In the genomic region with DNA sequence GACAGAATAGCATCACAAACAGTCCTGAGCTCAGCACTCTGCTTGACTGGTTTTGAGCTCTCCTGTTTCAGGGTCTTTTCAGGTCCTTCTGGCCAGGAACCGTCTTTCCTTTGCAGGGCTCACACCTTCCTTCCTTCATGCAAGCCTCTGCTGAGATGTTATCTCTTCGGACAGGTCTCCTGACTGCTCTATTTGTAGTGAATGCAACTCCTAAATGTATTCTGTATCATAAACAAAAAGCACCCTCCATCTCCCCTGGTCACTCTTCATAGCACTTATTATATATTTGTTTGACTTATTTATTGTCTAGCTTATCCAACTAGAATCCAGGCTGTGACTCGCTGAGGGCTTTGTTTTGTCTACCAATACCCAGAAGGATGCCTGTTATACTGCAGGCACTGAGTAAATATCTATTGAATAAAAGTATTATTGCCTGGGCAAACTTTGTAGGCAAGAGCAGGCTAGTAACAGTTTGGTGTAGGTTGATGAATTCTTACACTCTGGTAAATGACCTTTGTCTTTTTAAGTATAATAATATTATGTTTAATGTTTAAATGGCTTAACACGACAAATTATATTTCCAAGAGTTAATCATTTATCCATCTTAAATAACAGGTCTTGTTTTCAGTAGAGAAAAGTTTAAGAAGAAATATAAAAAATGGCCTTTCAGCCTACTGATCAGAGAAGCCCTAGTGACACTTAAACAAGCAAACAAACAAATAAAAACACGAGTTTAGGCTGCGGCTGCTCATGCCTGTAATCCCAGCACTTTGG, we compare ENCODE assay signal across 1 cellular context.
TF ChIP-seq lines count a peak whose summit lies in the region.

No MANE protein-coding gene starts in this region.

TF ChIP-seq in GM23338, 12 proteins besides CTCF, POLR2A, EP300 and RAD21 (continued from another document):
- TF ChIP-seq, protein P1, sequence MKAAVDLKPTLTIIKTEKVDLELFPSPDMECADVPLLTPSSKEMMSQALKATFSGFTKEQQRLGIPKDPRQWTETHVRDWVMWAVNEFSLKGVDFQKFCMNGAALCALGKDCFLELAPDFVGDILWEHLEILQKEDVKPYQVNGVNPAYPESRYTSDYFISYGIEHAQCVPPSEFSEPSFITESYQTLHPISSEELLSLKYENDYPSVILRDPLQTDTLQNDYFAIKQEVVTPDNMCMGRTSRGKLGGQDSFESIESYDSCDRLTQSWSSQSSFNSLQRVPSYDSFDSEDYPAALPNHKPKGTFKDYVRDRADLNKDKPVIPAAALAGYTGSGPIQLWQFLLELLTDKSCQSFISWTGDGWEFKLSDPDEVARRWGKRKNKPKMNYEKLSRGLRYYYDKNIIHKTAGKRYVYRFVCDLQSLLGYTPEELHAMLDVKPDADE (IDR thresholded peaks at IDR 0.05) = no peak
- TF ChIP-seq NANOG (IDR thresholded peaks at IDR 0.05; ENCODE audit: borderline replicate concordance) (no peak), EZH2phosphoT487 (IDR thresholded peaks at IDR 0.05; ENCODE audit: unreplicated experiment) (no peak), STAT1 (IDR thresholded peaks at IDR 0.05; ENCODE audit: unreplicated experiment) (no peak), CREB1 (CRISPR knock-in tag; IDR thresholded peaks at IDR 0.05; ENCODE audit: low read depth) (no peak), ZNF114 (CRISPR knock-in tag; IDR thresholded peaks at IDR 0.05) (no peak), POLR2AphosphoS5 (IDR thresholded peaks at IDR 0.05; ENCODE audit: low read depth) (no peak), JUNB (IDR thresholded peaks at IDR 0.05; ENCODE audit: unreplicated experiment) (no peak), ZNF331 (CRISPR knock-in tag; IDR thresholded peaks at IDR 0.05; ENCODE audit: low read depth) (no peak)
- TF ChIP-seq, protein P2, sequence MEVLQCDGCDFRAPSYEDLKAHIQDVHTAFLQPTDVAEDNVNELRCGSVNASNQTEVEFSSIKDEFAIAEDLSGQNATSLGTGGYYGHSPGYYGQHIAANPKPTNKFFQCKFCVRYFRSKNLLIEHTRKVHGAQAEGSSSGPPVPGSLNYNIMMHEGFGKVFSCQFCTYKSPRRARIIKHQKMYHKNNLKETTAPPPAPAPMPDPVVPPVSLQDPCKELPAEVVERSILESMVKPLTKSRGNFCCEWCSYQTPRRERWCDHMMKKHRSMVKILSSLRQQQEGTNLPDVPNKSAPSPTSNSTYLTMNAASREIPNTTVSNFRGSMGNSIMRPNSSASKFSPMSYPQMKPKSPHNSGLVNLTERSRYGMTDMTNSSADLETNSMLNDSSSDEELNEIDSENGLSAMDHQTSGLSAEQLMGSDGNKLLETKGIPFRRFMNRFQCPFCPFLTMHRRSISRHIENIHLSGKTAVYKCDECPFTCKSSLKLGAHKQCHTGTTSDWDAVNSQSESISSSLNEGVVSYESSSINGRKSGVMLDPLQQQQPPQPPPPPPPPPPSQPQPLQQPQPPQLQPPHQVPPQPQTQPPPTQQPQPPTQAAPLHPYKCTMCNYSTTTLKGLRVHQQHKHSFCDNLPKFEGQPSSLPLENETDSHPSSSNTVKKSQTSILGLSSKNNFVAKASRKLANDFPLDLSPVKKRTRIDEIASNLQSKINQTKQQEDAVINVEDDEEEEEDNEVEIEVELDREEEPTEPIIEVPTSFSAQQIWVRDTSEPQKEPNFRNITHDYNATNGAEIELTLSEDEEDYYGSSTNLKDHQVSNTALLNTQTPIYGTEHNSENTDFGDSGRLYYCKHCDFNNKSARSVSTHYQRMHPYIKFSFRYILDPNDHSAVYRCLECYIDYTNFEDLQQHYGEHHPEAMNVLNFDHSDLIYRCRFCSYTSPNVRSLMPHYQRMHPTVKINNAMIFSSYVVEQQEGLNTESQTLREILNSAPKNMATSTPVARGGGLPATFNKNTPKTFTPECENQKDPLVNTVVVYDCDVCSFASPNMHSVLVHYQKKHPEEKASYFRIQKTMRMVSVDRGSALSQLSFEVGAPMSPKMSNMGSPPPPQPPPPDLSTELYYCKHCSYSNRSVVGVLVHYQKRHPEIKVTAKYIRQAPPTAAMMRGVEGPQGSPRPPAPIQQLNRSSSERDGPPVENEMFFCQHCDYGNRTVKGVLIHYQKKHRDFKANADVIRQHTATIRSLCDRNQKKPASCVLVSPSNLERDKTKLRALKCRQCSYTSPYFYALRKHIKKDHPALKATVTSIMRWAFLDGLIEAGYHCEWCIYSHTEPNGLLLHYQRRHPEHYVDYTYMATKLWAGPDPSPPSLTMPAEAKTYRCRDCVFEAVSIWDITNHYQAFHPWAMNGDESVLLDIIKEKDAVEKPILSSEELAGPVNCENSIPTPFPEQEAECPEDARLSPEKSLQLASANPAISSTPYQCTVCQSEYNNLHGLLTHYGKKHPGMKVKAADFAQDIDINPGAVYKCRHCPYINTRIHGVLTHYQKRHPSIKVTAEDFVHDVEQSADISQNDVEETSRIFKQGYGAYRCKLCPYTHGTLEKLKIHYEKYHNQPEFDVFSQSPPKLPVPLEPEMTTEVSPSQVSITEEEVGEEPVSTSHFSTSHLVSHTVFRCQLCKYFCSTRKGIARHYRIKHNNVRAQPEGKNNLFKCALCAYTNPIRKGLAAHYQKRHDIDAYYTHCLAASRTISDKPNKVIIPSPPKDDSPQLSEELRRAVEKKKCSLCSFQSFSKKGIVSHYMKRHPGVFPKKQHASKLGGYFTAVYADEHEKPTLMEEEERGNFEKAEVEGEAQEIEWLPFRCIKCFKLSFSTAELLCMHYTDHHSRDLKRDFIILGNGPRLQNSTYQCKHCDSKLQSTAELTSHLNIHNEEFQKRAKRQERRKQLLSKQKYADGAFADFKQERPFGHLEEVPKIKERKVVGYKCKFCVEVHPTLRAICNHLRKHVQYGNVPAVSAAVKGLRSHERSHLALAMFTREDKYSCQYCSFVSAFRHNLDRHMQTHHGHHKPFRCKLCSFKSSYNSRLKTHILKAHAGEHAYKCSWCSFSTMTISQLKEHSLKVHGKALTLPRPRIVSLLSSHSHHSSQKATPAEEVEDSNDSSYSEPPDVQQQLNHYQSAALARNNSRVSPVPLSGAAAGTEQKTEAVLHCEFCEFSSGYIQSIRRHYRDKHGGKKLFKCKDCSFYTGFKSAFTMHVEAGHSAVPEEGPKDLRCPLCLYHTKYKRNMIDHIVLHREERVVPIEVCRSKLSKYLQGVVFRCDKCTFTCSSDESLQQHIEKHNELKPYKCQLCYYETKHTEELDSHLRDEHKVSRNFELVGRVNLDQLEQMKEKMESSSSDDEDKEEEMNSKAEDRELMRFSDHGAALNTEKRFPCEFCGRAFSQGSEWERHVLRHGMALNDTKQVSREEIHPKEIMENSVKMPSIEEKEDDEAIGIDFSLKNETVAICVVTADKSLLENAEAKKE (CRISPR knock-in tag; IDR thresholded peaks at IDR 0.05) = no peak
